Comparison of ENCODE assay signal across 2 cellular contexts in genomic region chr2:68771211-68771721, GRCh38.
TF ChIP-seq lines count a peak whose summit lies in the region.

No MANE protein-coding gene starts in this region.

TF ChIP-seq in liver, 16 proteins besides CTCF, POLR2A, EP300 and RAD21 (continued from another document):
- TF ChIP-seq ZBTB33 (IDR thresholded peaks at IDR 0.05) (no peak), REST (IDR thresholded peaks at IDR 0.05) (no peak), YY1 (IDR thresholded peaks at IDR 0.05) (no peak), GABPA (IDR thresholded peaks at IDR 0.05 in 1 of 2, conservative IDR thresholded peaks at IDR 0.05 in 1 of 2) (no peak)

TF ChIP-seq in HepG2, 621 proteins besides CTCF, POLR2A, EP300 and RAD21 (continued from another document):
- no peak for TF ChIP-seq ZNF572 (CRISPR knock-in tag; IDR thresholded peaks at IDR 0.05)
- TF ChIP-seq ATF3 (CRISPR knock-in tag; IDR thresholded peaks at IDR 0.05): no peak
- no peak for TF ChIP-seq DNMT1 (CRISPR knock-in tag; IDR thresholded peaks at IDR 0.05)
- no peak for TF ChIP-seq MAX (IDR thresholded peaks at IDR 0.05)
- no peak for TF ChIP-seq ZNF614 (CRISPR knock-in tag; IDR thresholded peaks at IDR 0.05; ENCODE audit: borderline replicate concordance)
- TF ChIP-seq SP4 (CRISPR knock-in tag; IDR thresholded peaks at IDR 0.05): no peak
